In the genomic region with DNA sequence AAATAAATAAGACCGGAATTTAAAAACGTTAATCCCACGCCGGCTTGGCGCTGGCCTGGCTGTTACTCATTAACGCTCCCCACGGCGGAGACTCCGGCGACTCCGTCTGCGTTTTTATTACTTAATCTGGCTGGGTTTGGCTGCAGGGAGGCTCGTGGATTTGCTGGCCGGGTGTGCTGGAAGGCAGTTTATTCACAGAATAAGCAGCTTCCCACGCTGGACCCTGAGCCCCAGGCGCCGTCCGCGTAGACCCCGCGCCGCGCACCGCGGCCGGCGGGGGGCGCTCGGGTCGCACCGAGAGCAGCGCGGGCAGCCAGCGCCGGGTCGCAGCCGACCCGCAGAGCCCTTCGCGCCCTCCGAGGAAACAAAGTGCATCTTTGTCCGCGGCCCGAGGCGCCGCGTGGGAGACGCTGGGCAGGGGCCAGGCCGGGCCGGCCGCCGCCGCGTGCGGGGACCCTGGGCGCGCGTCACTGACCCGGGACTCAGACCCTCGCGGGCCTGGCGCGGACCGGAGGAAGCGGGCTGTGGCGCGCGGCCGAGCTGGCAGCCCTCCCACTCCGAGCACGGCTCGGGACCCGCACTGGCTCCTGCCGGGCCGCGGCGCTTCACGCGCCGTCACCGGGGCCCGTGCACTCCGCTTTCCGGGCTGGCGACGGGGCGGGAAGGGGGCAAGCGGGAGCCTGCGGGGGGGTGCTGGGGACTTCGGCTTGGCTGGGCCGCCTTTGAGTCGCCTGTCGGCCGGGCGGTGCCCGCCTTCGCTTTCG, we compare ENCODE assay signal across 8 cellular contexts. TPM values are rescaled to one million over a fixed set of nuclear protein-coding genes. Genes with fewer than 3 reads are reported as not detected.
DNase-seq lines count a peak whose midpoint lies in the region; ATAC-seq and TF ChIP-seq lines count a peak whose summit lies in the region.

No MANE protein-coding gene starts in this region.

- CTCF ChIA-PET in PC-9 (lab: Charles Lee) = interaction anchor here (0.5 to 1.6 kb wide), 9 partner anchors 46 to 638 kb away, joined by 3 to 15 read pairs (median 4); a partner anchor contains a TSS

- peak overlapping the region; percentile 78 for H2AFZ ChIP-seq in PC-9

- H3K4me1 ChIP-seq in PC-9 (replicated peaks; ENCODE audit: insufficient read depth) = peaks cover 32% of the 10 kb centered on the region

- H3K4me3 ChIP-seq in PC-9 (peak overlapping the region; percentile 59), fibroblast of villous mesenchyme (ENCODE audit: low read depth, low read length) (peak overlapping the region; percentile 61)

- H3K9me2 ChIP-seq in PC-9 (ENCODE audit: insufficient read depth) = no peaks in the 10 kb centered on the region

- H3K4me1 Mint-ChIP-seq in CD14-positive monocyte (peaks cover 36% of the 10 kb centered on the region), nephron progenitor cell (peaks cover 54% of the 10 kb centered on the region)
- peaks cover 39% of the 10 kb centered on the region for H3K4me1 Mint-ChIP-seq in stimulated activated naive CD8-positive, alpha-beta T cell treated with anti-CD3 and anti-CD28 coated beads, Interleukin-15, amount 100 ng/mL, for 72 hours

- POLR2A ChIA-PET in PC-9 (lab: Charles Lee; ENCODE audit: unreplicated experiment) = interaction anchor here (0.5 to 0.8 kb wide), 4 partner anchors 46 to 332 kb away, joined by 3 to 11 read pairs (median 4); no protein-coding TSS in a partner anchor

- no peaks in the 10 kb centered on the region for H4K20me1 ChIP-seq in PC-9 (ENCODE audit: insufficient read depth)

- H3K9me3 ChIP-seq in PC-9 (ENCODE audit: insufficient read depth, low read depth) = no peaks in the 10 kb centered on the region

- no TSS peak for BruUV-seq in PC-9 (replicated peaks; lab: Mats Ljungman, UMichigan)

- H3K27me3 Mint-ChIP-seq in CD14-positive monocyte (ENCODE audit: low read depth in 3 of 3) (peaks cover 3 to 16% (median 16%) of the 10 kb centered on the region in 3 donors), nephron progenitor cell (ENCODE audit: low read depth, poor library complexity) (peaks cover 15% of the 10 kb centered on the region)
- H3K27me3 Mint-ChIP-seq in stimulated activated naive CD8-positive, alpha-beta T cell treated with anti-CD3 and anti-CD28 coated beads, Interleukin-15, amount 100 ng/mL, for 72 hours = no peaks in the 10 kb centered on the region

- DNase-seq in CD14-positive monocyte (ENCODE audit: low spot score) (peak; percentile 53), PC-9 (peak in 1 of 2 experiments; percentile 65), fibroblast of villous mesenchyme (ENCODE audit: low read depth) (peak; percentile 88), nephron progenitor cell (peak; percentile 78)
- peak; percentile 90 for DNase-seq in activated effector memory CD4-positive, alpha-beta T cell treated with anti-CD3 and anti-CD28 coated beads, Interleukin-2, amount 50 U/mL, for 16 hours
- DNase-seq in stimulated activated naive CD8-positive, alpha-beta T cell treated with anti-CD3 and anti-CD28 coated beads, Interleukin-15, amount 100 ng/mL, for 72 hours = peak; percentile 78 to 87

- H3F3A ChIP-seq in PC-9 (ENCODE audit: insufficient read depth, low read depth) = peaks cover 10% of the 10 kb centered on the region; the same call in 1 of the 2 replicates

- H3K36me3 Mint-ChIP-seq in CD14-positive monocyte (peaks cover 0 to 7% of the 10 kb centered on the region in 2 donors), nephron progenitor cell (ENCODE audit: low read depth) (no peaks in the 10 kb centered on the region)

- H3K27ac ChIP-seq in PC-9 = peak overlapping the region; percentile 32; the same call in 1 of the 2 replicates

- H3K27ac Mint-ChIP-seq in CD14-positive monocyte (peak overlapping the region; percentile 90 to 98 (median 97)), nephron progenitor cell (peak overlapping the region; percentile 95)
- peak overlapping the region; percentile 92 to 99 for H3K27ac Mint-ChIP-seq in stimulated activated naive CD8-positive, alpha-beta T cell treated with anti-CD3 and anti-CD28 coated beads, Interleukin-15, amount 100 ng/mL, for 72 hours

- H3K27me3 ChIP-seq in PC-9 (ENCODE audit: insufficient read depth, low read depth) = no peaks in the 10 kb centered on the region

- peak overlapping the region; percentile 85 for H3K4me2 ChIP-seq in PC-9

- peak overlapping the region; percentile 91 to 97 for H3K4me3 Mint-ChIP-seq in CD14-positive monocyte
- peak overlapping the region; percentile 85 for H3K4me3 Mint-ChIP-seq in nephron progenitor cell
- peak overlapping the region; percentile 87 to 96 for H3K4me3 Mint-ChIP-seq in stimulated activated naive CD8-positive, alpha-beta T cell treated with anti-CD3 and anti-CD28 coated beads, Interleukin-15, amount 100 ng/mL, for 72 hours

- H3K36me3 ChIP-seq in PC-9 (ENCODE audit: low read depth) = no peaks in the 10 kb centered on the region

- peak; percentile 96 for TF ChIP-seq CTCF in CD14-positive monocyte (IDR thresholded peaks at IDR 0.05)
- TF ChIP-seq CTCF in PC-9 (conservative IDR thresholded peaks at IDR 0.05) = peak; percentile 36
- peak; percentile 54 for TF ChIP-seq CTCF in fibroblast of villous mesenchyme (IDR thresholded peaks at IDR 0.05; ENCODE audit: insufficient read depth, low read depth, low read length)
- no peak for TF ChIP-seq CTCF in nephron progenitor cell (IDR thresholded peaks at IDR 0.05)

- no peaks in the 10 kb centered on the region for H3K79me2 ChIP-seq in PC-9 (ENCODE audit: low read depth)

- intact Hi-C loops in CD14-positive monocyte (cut with micrococcal nuclease) (loop anchor here (2.0 to 10.0 kb wide), 4 partner anchors 64 to 452 kb away; a partner anchor contains a TSS), PC-9 (cut with micrococcal nuclease; ENCODE audit: unreplicated experiment) (loop anchor here (1.0 to 10.0 kb wide), 6 partner anchors 46 to 648 kb away; a partner anchor contains a TSS)

- H3K9me3 Mint-ChIP-seq in CD14-positive monocyte (peaks cover 0 to 1% (median 0%) of the 10 kb centered on the region in 7 donors), nephron progenitor cell (no peaks in the 10 kb centered on the region)
- no peaks in the 10 kb centered on the region for H3K9me3 Mint-ChIP-seq in stimulated activated naive CD8-positive, alpha-beta T cell treated with anti-CD3 and anti-CD28 coated beads, Interleukin-15, amount 100 ng/mL, for 72 hours

- ATAC-seq in GM19035 (IDR thresholded peaks at IDR 0.05; ENCODE audit: unreplicated experiment) (peak; percentile 59), HG03196 (IDR thresholded peaks at IDR 0.05; ENCODE audit: unreplicated experiment) (peak; percentile 41)
- ATAC-seq in stimulated activated naive CD8-positive, alpha-beta T cell treated with anti-CD3 and anti-CD28 coated beads, Interleukin-15, amount 100 ng/mL, for 72 hours = peak; percentile 70

RNA-seq across cellular contexts. Expression of a gene that starts 0.6 kb away (rescaled TPM):
- polyA plus RNA-seq in CD14-positive monocyte = 1 to 10 TPM; 1.2 to 2.8 TPM
- total RNA-seq in PC-9 (2021) = 4.8 and 5.3 TPM in 2 replicates
- 15.5 and 16.0 TPM in 2 replicates for total RNA-seq in fibroblast of villous mesenchyme

RNA-seq across cellular contexts. Expression of a gene that starts 28.2 kb away (rescaled TPM):
- polyA plus RNA-seq in CD14-positive monocyte = 100 to 1,000 TPM; 410 to 459 TPM
- total RNA-seq in PC-9 (2021) = 110 and 144 TPM in 2 replicates
- total RNA-seq in fibroblast of villous mesenchyme = 120 and 222 TPM in 2 replicates

RNA-seq across cellular contexts. Expression of a gene that starts 41.3 kb away (rescaled TPM):
- polyA plus RNA-seq in CD14-positive monocyte = 10 to 100 TPM; 18.3 to 20.4 TPM
- total RNA-seq in PC-9 (2021) (15.4 and 18.3 TPM in 2 replicates), fibroblast of villous mesenchyme (11.3 and 13.0 TPM in 2 replicates)
